In genomic region chr4:139603576-139604387, GRCh38 we compare ENCODE assay signal across 8 cellular contexts. TPM values are rescaled to one million over a fixed set of nuclear protein-coding genes. Genes with fewer than 3 reads are reported as not detected.
DNase-seq lines count a peak whose midpoint lies in the region; ATAC-seq, FAIRE-seq and TF ChIP-seq lines count a peak whose summit lies in the region.

No MANE protein-coding gene starts in this region.

- H3K4me1 ChIP-seq in keratinocyte (ENCODE audit: control insufficient read depth, extremely low read depth, insufficient read depth, low read length) (peaks cover 4% of the 10 kb centered on the region), tibial artery (peaks cover 0 to 9% (median 8%) of the 10 kb centered on the region in 4 donors)

- no peak overlapping the region for H3K27ac Mint-ChIP-seq in activated CD4-positive, alpha-beta T cell treated with anti-CD3 and anti-CD28 coated beads for 36 hours

- no peak overlapping the region for H3K4me3 Mint-ChIP-seq in activated CD4-positive, alpha-beta T cell treated with anti-CD3 and anti-CD28 coated beads for 36 hours

- no peaks in the 10 kb centered on the region for H3K79me2 ChIP-seq in keratinocyte (ENCODE audit: control insufficient read depth, insufficient read depth, low read length)

- H3K36me3 ChIP-seq in keratinocyte (ENCODE audit: control insufficient read depth in 2 of 2, extremely low read depth in 1 of 2, insufficient read depth in 2 of 2, low read length in 2 of 2) (no peaks in the 10 kb centered on the region), tibial artery (no peaks in the 10 kb centered on the region)

- no peak overlapping the region for H3K9ac ChIP-seq in keratinocyte (ENCODE audit: control insufficient read depth, extremely low read depth, insufficient read depth, low read length)

- in situ Hi-C loops in T47D (cut with HindIII; ENCODE audit: low pct_unique_long_range_greater_than_20kb, low sequenced_read_pairs) = no loop called here

- TF ChIP-seq CTCF in keratinocyte (optimal IDR thresholded peaks at IDR 0.05 in 1 of 3, IDR thresholded peaks at IDR 0.05 in 1 of 3, conservative IDR thresholded peaks at IDR 0.05 in 1 of 3; ENCODE audit: extremely low read depth in 1 of 3, insufficient read depth in 2 of 3, low read length in 3 of 3) (peak; percentile 49 to 69 (median 57)), tibial artery (IDR thresholded peaks at IDR 0.05) (peak; percentile 47 to 65)

- peak; percentile 86 for FAIRE-seq in keratinocyte (lab: Jason Lieb, UNC)

- H3K4me2 ChIP-seq in keratinocyte (ENCODE audit: control insufficient read depth, extremely low read depth, insufficient read depth, low read depth, low read length) = no peak overlapping the region

- DNase-seq in activated CD4-positive, alpha-beta T cell treated with anti-CD3 and anti-CD28 coated beads for 36 hours = peak; percentile 45
- no peak for DNase-seq in activated CD4-positive, alpha-beta T cell treated with anti-CD3 and anti-CD28 coated beads for 1 hour
- DNase-seq in NOMO-1 treated with DMSO at 0.1 percent for 48 hours (lab: John Stamatoyannopoulos, UW; ENCODE audit: unreplicated experiment) (peak; percentile 62), T47D (ENCODE audit: low read depth in 1 of 2, low spot score in 1 of 2) (peak; percentile 19 to 73), keratinocyte (ENCODE audit: low read depth, low spot score) (peak; percentile 41), tibial artery (no peak)

- peak; percentile 62 for ATAC-seq in activated CD4-positive, alpha-beta T cell treated with anti-CD3 and anti-CD28 coated beads for 36 hours
- ATAC-seq in HG03045 (IDR thresholded peaks at IDR 0.05; ENCODE audit: unreplicated experiment) = peak; percentile 58
- no peak for ATAC-seq in GM21576 (IDR thresholded peaks at IDR 0.05; ENCODE audit: unreplicated experiment)

- peaks cover 4% of the 10 kb centered on the region for H3K36me3 Mint-ChIP-seq in activated CD4-positive, alpha-beta T cell treated with anti-CD3 and anti-CD28 coated beads for 36 hours (ENCODE audit: low read depth)

- CTCF ChIA-PET in activated CD4-positive, alpha-beta T cell treated with anti-CD3 and anti-CD28 coated beads for 36 hours (lab: Charles Lee) = interaction anchor here (0.6 to 5.4 kb wide), 18 partner anchors 10 to 770 kb away, joined by 3 to 82 read pairs (median 3); partner anchors contain the start of gene SCOC

- H3K27me3 ChIP-seq in keratinocyte (ENCODE audit: control insufficient read depth, extremely low read depth, insufficient read depth, low read length) (no peaks in the 10 kb centered on the region), tibial artery (no peaks in the 10 kb centered on the region)

- H3K4me3 ChIP-seq in keratinocyte (ENCODE audit: control insufficient read depth in 2 of 3, extremely low read depth in 1 of 3, insufficient read depth in 2 of 3, low read depth in 1 of 3, low read length in 3 of 3) = no peak overlapping the region
- no peak overlapping the region for H3K4me3 ChIP-seq in tibial artery

- no peak overlapping the region for H3K27ac ChIP-seq in keratinocyte (ENCODE audit: control insufficient read depth, insufficient read depth, low read length)
- H3K27ac ChIP-seq in tibial artery = no peak overlapping the region

- peaks cover 5% of the 10 kb centered on the region for H3K9me3 Mint-ChIP-seq in activated CD4-positive, alpha-beta T cell treated with anti-CD3 and anti-CD28 coated beads for 36 hours (ENCODE audit: low read depth)

- intact Hi-C loops in activated CD4-positive, alpha-beta T cell treated with anti-CD3 and anti-CD28 coated beads for 36 hours (cut with DNase I, micrococcal nuclease) = loop anchor here (1.0 to 5.0 kb wide), 3 partner anchors 48 to 449 kb away; no protein-coding TSS in a partner anchor
- intact Hi-C loops in tibial artery (cut with DNase I; ENCODE audit: low total_unique reads) = loop anchor here (2.0 kb wide), 1 partner anchor 47 kb away; no protein-coding TSS in a partner anchor

- dilution Hi-C loops in keratinocyte (cut with MboI; ENCODE audit: extremely low pct_ligation_motif_present, low sequenced_read_pairs) = no loop called here

- no peak overlapping the region for H2AFZ ChIP-seq in keratinocyte (ENCODE audit: control insufficient read depth, low read length)

- POLR2A ChIA-PET in activated CD4-positive, alpha-beta T cell treated with anti-CD3 and anti-CD28 coated beads for 36 hours (lab: Charles Lee) = interaction anchor here (0.6 to 0.7 kb wide), 2 partner anchors 60 to 93 kb away, joined by 3 to 4 read pairs; no protein-coding TSS in a partner anchor

- H3K4me1 Mint-ChIP-seq in activated CD4-positive, alpha-beta T cell treated with anti-CD3 and anti-CD28 coated beads for 36 hours = peaks cover 10% of the 10 kb centered on the region

- H4K20me1 ChIP-seq in keratinocyte (ENCODE audit: control insufficient read depth, extremely low read depth, insufficient read depth, low read length) = no peaks in the 10 kb centered on the region

- H3K27me3 Mint-ChIP-seq in activated CD4-positive, alpha-beta T cell treated with anti-CD3 and anti-CD28 coated beads for 36 hours = peaks cover 5% of the 10 kb centered on the region

- H3K9me3 ChIP-seq in keratinocyte (ENCODE audit: control insufficient read depth, low read depth, low read length) = no peaks in the 10 kb centered on the region
- H3K9me3 ChIP-seq in tibial artery = no peaks in the 10 kb centered on the region

- no peaks in the 10 kb centered on the region for H3K9me1 ChIP-seq in keratinocyte (ENCODE audit: control insufficient read depth, extremely low read depth, insufficient read depth, low read length)

RNA-seq across cellular contexts. Expression of gene SETD7, which starts 47.8 kb away (rescaled TPM):
- 10 to 100 TPM; 12.4 to 12.5 TPM for total RNA-seq in activated CD4-positive, alpha-beta T cell treated with anti-CD3 and anti-CD28 coated beads for 36 hours
- 14.2 to 18.8 TPM (median 15.8 TPM) in 3 replicates for polyA plus RNA-seq in keratinocyte
- polyA plus RNA-seq in keratinocyte (2011; ENCODE audit: low read depth) = 18.6 TPM
- polyA plus RNA-seq in keratinocyte (2011; cell fraction: cytosol; rRNA removed) = 18.3 and 27.8 TPM in 2 replicates
- polyA plus RNA-seq in keratinocyte (2011; cell fraction: nucleus; rRNA removed) = 18.4 and 20.6 TPM in 2 replicates
- polyA plus RNA-seq in keratinocyte (2012; ENCODE audit: low replicate concordance) = 24.4 TPM in 2 replicates
- polyA minus RNA-seq in keratinocyte = 30.1 to 35.8 TPM (median 35.1 TPM) in 3 replicates
- polyA minus RNA-seq in keratinocyte (2011; cell fraction: cytosol; rRNA and poly(A)+ RNA removed) = 25.7 TPM
- 17.6 and 35.6 TPM in 2 replicates for polyA minus RNA-seq in keratinocyte (2011; cell fraction: nucleus; rRNA and poly(A)+ RNA removed)

Comparison
In these comparisons a context has a peak if more than half of its experiments do, and no peak if none do; other contexts are left out.
1. DNase-seq: peak in activated CD4-positive, alpha-beta T cell treated with anti-CD3 and anti-CD28 coated beads for 36 hours (single experiment), NOMO-1 treated with DMSO at 0.1 percent for 48 hours (single experiment), T47D (2 of 2) and keratinocyte (single experiment); none in activated CD4-positive, alpha-beta T cell treated with anti-CD3 and anti-CD28 coated beads for 1 hour (single experiment) and tibial artery (0 of 2).